In genomic region chr9:1875921-1876448, GRCh38 we compare ENCODE assay signal across 10 cellular contexts.
DNase-seq lines count a peak whose midpoint lies in the region; ATAC-seq and TF ChIP-seq lines count a peak whose summit lies in the region.
"Had no signal": no experiment of that assay in that cellular context is flagged by ENCODE, and none has a peak within 500 bp of the region (broad histone marks: within the 10 kb centered on the region; RNA-seq: fewer than 3 reads in every experiment).

No MANE protein-coding gene starts in this region.

- H3K27ac Mint-ChIP-seq in endothelial cell (ENCODE audit: unreplicated experiment): no peak overlapping the region

- H3K4me3 Mint-ChIP-seq in endothelial cell (ENCODE audit: unreplicated experiment): no peak overlapping the region
- H3K4me3 Mint-ChIP-seq: neural crest cell had no signal

- H3K4me1 Mint-ChIP-seq in endothelial cell (ENCODE audit: unreplicated experiment): no peaks in the 10 kb centered on the region

- H3K36me3 Mint-ChIP-seq in endothelial cell (ENCODE audit: low read depth, unreplicated experiment): no peaks in the 10 kb centered on the region

- peak; percentile 80 for DNase-seq in stimulated activated CD4-positive, alpha-beta T cell treated with anti-CD3 and anti-CD28 coated beads, Interleukin-1b, Interleukin-23, amount 100 ng/mL, for 48 hours
- no peak for DNase-seq in endothelial cell (ENCODE audit: low spot score)
- DNase-seq in hippocampal formation (lab: John Stamatoyannopoulos, UW): no peak
- no peak for DNase-seq in GM03348 (ENCODE audit: low spot score)
- DNase-seq in HPDE6-E6E7 (ENCODE audit: extremely low spot score): no peak
- DNase-seq: NCI-H1694 had no signal

- H3K9me3 Mint-ChIP-seq in endothelial cell (ENCODE audit: unreplicated experiment): no peaks in the 10 kb centered on the region
- H3K9me3 Mint-ChIP-seq: neural crest cell had no signal

- no peaks in the 10 kb centered on the region for H3K27me3 Mint-ChIP-seq in endothelial cell (ENCODE audit: unreplicated experiment)

- no peak for TF ChIP-seq CTCF in endothelial cell (IDR thresholded peaks at IDR 0.05; ENCODE audit: unreplicated experiment)

- peak; percentile 59 for ATAC-seq in GM18868 (IDR thresholded peaks at IDR 0.05; ENCODE audit: unreplicated experiment)
- peak; percentile 72 for ATAC-seq in GM21717 (IDR thresholded peaks at IDR 0.05; ENCODE audit: unreplicated experiment)
- peak; percentile 39 for ATAC-seq in HG03565 (IDR thresholded peaks at IDR 0.05; ENCODE audit: unreplicated experiment)
